Comparison of ENCODE assay signal across 8 cellular contexts in the genomic region with DNA sequence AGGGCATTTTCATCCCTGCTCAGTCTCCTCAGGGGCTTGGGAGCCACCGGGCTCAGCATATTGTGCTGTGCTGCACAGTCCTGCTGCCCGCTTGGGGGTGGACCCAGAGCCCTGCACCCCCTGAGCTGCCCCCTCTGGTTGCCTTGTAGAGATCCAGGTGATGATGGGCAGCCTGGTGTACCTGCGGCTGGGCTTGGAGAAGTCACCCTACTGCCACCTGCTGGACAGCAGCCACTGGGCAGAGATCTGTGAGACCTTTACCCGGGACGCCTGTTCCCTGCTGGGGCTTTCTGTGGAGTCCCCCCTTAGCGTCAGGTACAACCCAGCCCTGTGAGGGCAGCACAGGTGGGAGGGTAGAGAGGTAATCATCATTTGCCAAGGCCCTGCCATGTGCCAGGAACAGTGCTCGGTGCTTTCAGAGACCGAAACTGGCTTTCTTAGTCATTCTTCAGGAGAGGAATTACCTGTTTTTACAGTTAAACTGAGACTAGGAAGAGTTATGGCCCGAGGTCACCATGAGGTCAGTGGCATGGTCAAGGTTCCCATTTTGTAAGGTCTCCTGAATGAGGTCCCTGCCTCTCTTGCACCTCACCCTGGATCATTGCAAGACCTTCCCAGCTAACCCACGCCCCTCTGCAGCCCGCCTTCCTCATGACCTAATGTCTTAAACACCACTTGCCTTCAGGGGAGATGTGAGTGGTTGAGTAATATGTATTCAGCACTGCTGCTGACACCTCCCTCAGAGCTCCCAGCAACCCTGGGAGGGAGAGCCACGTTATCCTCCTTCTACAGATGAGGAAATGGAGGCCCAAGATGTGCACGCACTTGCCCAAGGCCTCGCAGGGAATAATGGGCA.
A peak's percentile ranks its signal among the peaks of the same experiment; 100 is the strongest.
DNase-seq lines count a peak whose midpoint lies in the region; ATAC-seq and TF ChIP-seq lines count a peak whose summit lies in the region.

No MANE protein-coding gene starts in this region.

- TF ChIP-seq CTCF in LNCAP (IDR thresholded peaks at IDR 0.05): peak; percentile 89

- H3K9ac ChIP-seq in adipocyte (ENCODE audit: low read length): no peak overlapping the region

- H3K9me3 ChIP-seq in adipocyte (ENCODE audit: control insufficient read depth, low read length): no peaks in the 10 kb centered on the region

- H3K36me3 ChIP-seq in adipocyte (ENCODE audit: control insufficient read depth, insufficient read depth, low read length, severe bottlenecking): peaks cover 83% of the 10 kb centered on the region

- H3K27me3 ChIP-seq in adipocyte (replicated peaks; ENCODE audit: control insufficient read depth, insufficient read depth, low read length): no peaks in the 10 kb centered on the region

- H3K4me3 ChIP-seq in adipocyte (ENCODE audit: low read length): no peak overlapping the region

- DNase-seq in AML-193 (lab: John Stamatoyannopoulos, UW) (peak; percentile 31 to 40), SW480 (ENCODE audit: low spot score) (peak; percentile 83), adipocyte (ENCODE audit: low read depth) (peak; percentile 64), iPS-NIHi11 (ENCODE audit: low spot score) (peak; percentile 87), NCI-H446 treated with DMSO at 0.1 percent for 48 hours (lab: John Stamatoyannopoulos, UW) (no peak)
- DNase-seq in stimulated activated CD4-positive, alpha-beta T cell treated with anti-CD3 and anti-CD28 coated beads, Interleukin-2, amount 100 ng/mL, for 48 hours: peak; percentile 60 to 62

- peak; percentile 79 for ATAC-seq in GM19372 (IDR thresholded peaks at IDR 0.05; ENCODE audit: low read depth, unreplicated experiment)

- peaks cover 8% of the 10 kb centered on the region for H3K4me1 ChIP-seq in adipocyte (ENCODE audit: control insufficient read depth, insufficient read depth, low read length)
